Comparison of ENCODE assay signal across 13 cellular contexts in the genomic region with DNA sequence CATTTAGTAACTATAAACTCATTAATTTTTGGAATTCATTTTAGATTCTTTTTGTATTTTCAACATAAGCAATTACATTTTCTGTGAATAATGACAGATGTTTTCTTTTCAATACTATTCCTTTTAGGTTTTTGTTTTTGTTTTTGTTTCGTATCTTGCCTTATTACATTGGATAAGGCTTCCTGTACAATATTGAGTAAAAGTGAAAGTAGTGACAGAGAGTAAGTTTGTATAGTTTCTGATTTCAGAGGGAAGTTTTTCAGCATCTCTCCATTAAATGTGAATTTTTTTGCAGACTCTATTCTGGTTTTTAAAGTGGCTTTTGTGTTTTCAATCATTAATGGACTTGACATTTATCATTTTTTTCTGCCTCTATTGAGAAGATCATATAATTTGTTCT. TPM values are rescaled to one million over a fixed set of nuclear protein-coding genes. Genes with fewer than 3 reads are reported as not detected.
A peak's percentile ranks its signal among the peaks of the same experiment; 100 is the strongest.
DNase-seq lines count a peak whose midpoint lies in the region; ATAC-seq, FAIRE-seq and TF ChIP-seq lines count a peak whose summit lies in the region.
"Had no signal": no experiment of that assay in that cellular context is flagged by ENCODE, and none has a peak within 500 bp of the region (broad histone marks: within the 10 kb centered on the region; RNA-seq: fewer than 3 reads in every experiment).

No MANE protein-coding gene starts in this region.

- ATAC-seq in GM18861 (IDR thresholded peaks at IDR 0.05; ENCODE audit: unreplicated experiment) (peak; percentile 96), GM21717 (IDR thresholded peaks at IDR 0.05; ENCODE audit: unreplicated experiment) (peak; percentile 82), HG03342 (IDR thresholded peaks at IDR 0.05; ENCODE audit: unreplicated experiment) (peak; percentile 94), left ventricle myocardium superior (no peak)

- H3K9me3 ChIP-seq in WERI-Rb-1 (ENCODE audit: severe bottlenecking) (no peaks in the 10 kb centered on the region), colonic mucosa (no peaks in the 10 kb centered on the region)

- peak; percentile 9 for FAIRE-seq in A204.1 (lab: Jason Lieb, UNC)

- intact Hi-C loops in left ventricle myocardium superior (cut with micrococcal nuclease): no loop called here
- intact Hi-C loops in colonic mucosa (cut with DNase I): no loop called here

- H3K9ac ChIP-seq in colonic mucosa (ENCODE audit: low read depth in 2 of 2, low read length in 2 of 2): no peak overlapping the region
- H3K9ac ChIP-seq: GM23248 had no signal

- no peaks in the 10 kb centered on the region for H3K4me1 ChIP-seq in colonic mucosa

- DNase-seq in left ventricle myocardium superior (no peak), WERI-Rb-1 (no peak), NCI-H774 (lab: John Stamatoyannopoulos, UW) (no peak), colonic mucosa (no peak)
- DNase-seq: erythroblast; GDM1; GM23248; NCI-H1694; stimulated activated CD4-positive, alpha-beta T cell treated with anti-CD3 and anti-CD28 coated beads, Interleukin-4, amount 100 ng/mL, for 24 hours had no signal

- H3K4me3 ChIP-seq in WERI-Rb-1 (ENCODE audit: low read depth, low read length) (no peak overlapping the region), colonic mucosa (no peak overlapping the region)
- H3K4me3 ChIP-seq: GM23248 had no signal

- no peaks in the 10 kb centered on the region for H3K27me3 ChIP-seq in WERI-Rb-1 (ENCODE audit: insufficient read depth, low read depth, severe bottlenecking)
- no peaks in the 10 kb centered on the region for H3K27me3 ChIP-seq in colonic mucosa

- H3K27ac ChIP-seq in WERI-Rb-1 (no peak overlapping the region), colonic mucosa (no peak overlapping the region)
- H3K27ac ChIP-seq: GM23248 had no signal

- no peaks in the 10 kb centered on the region for H3K36me3 ChIP-seq in WERI-Rb-1
- no peaks in the 10 kb centered on the region for H3K36me3 ChIP-seq in colonic mucosa

- TF ChIP-seq CTCF in WERI-Rb-1 (IDR thresholded peaks at IDR 0.05; ENCODE audit: low read depth, low read length) (no peak), colonic mucosa (IDR thresholded peaks at IDR 0.05) (no peak)

RNA-seq across cellular contexts. Expression of gene CAMK4, which starts 12.8 kb away (rescaled TPM):
- 0.10 TPM for total RNA-seq in left ventricle myocardium superior
- total RNA-seq in colonic mucosa: 1 to 10 TPM; 2.4 to 2.9 TPM
